Comparison of ENCODE assay signal across 30 cellular contexts in genomic region chr2:86136141-86136540, GRCh38.
"Had no signal": no experiment of that assay in that cellular context is flagged by ENCODE, and none has a peak within 500 bp of the region (broad histone marks: within the 10 kb centered on the region; RNA-seq: fewer than 3 reads in every experiment).

No MANE protein-coding gene starts in this region.

- H3K4me3 Mint-ChIP-seq: activated B cell treated with CpG ODN at 0.5 μM for 24 hours; activated CD8-positive, alpha-beta T cell treated with anti-CD3 and anti-CD28 coated beads for 36 hours; activated naive CD8-positive, alpha-beta T cell; brain; endodermal cell; T-helper 17 cell; T-helper 2 cell treated with Interferon-gamma antibody and Interleukin-4, amounts not matched to agents 5 μg/mL and 100 μg/mL, for 36 hours had no signal

- H3K4me1 Mint-ChIP-seq: activated B cell treated with CpG ODN at 0.5 μM for 24 hours, brain had no signal

- ATAC-seq: activated CD4-positive, CD25-positive, alpha-beta regulatory T cell treated with anti-CD3 and anti-CD28 coated beads, Interleukin-2, amount 50 U/mL, for 24 hours; activated CD8-positive, alpha-beta T cell treated with anti-CD3 and anti-CD28 coated beads for 36 hours; esophagus mucosa; heart left ventricle; T-helper 17 cell had no signal

- H3K27me3 Mint-ChIP-seq: activated B cell treated with CpG ODN at 0.5 μM for 24 hours; activated CD8-positive, alpha-beta T cell treated with anti-CD3 and anti-CD28 coated beads for 36 hours; activated naive CD8-positive, alpha-beta T cell; brain; T-helper 17 cell had no signal

- H3K27ac Mint-ChIP-seq: activated B cell treated with CpG ODN at 0.5 μM for 24 hours; activated CD8-positive, alpha-beta T cell treated with anti-CD3 and anti-CD28 coated beads for 36 hours; activated naive CD8-positive, alpha-beta T cell; activated T-helper 2 cell treated with anti-CD3 and anti-CD28 coated beads, Interferon-gamma antibody, Interleukin-2, Interleukin-4, amounts not matched to agents 10 μg/mL and 5 μg/mL and 100 μg/mL, durations not matched to agents 14 hours and 24 hours and 36 hours; endodermal cell; T-helper 17 cell; T-helper 2 cell treated with Interferon-gamma antibody and Interleukin-4, amounts not matched to agents 5 μg/mL and 100 μg/mL, for 36 hours had no signal

- H3K9me3 Mint-ChIP-seq: activated B cell treated with CpG ODN at 0.5 μM for 24 hours; activated CD8-positive, alpha-beta T cell treated with anti-CD3 and anti-CD28 coated beads for 36 hours; activated T-helper 2 cell treated with anti-CD3 and anti-CD28 coated beads, Interferon-gamma antibody, Interleukin-2, Interleukin-4, amounts not matched to agents 10 μg/mL and 5 μg/mL and 100 μg/mL, durations not matched to agents 14 hours and 24 hours and 36 hours; brain; endodermal cell; T-helper 2 cell treated with Interferon-gamma antibody and Interleukin-4, amounts not matched to agents 5 μg/mL and 100 μg/mL, for 36 hours had no signal

- DNase-seq: activated B cell treated with CpG ODN at 0.5 μM for 24 hours; activated CD4-positive, alpha-beta T cell treated with anti-CD3 and anti-CD28 coated beads for 48 hours; activated CD4-positive, alpha-beta T cell treated with anti-CD3 and anti-CD28 coated beads, Interleukin-2, amount 50 U/mL, for 1 hour; activated CD4-positive, alpha-beta T cell treated with anti-CD3 and anti-CD28 coated beads, Interleukin-2, amount 50 U/mL, for 48 hours; activated CD8-positive, alpha-beta memory T cell treated with anti-CD3 and anti-CD28 coated beads for 24 hours; activated CD8-positive, alpha-beta memory T cell treated with anti-CD3 and anti-CD28 coated beads, Interleukin-2, amount 50 U/mL, for 48 hours; activated CD8-positive, alpha-beta T cell treated with anti-CD3 and anti-CD28 coated beads for 36 hours; activated effector memory CD4-positive, alpha-beta T cell treated with anti-CD3 and anti-CD28 coated beads, Interleukin-2, amount 50 U/mL, for 16 hours; activated naive CD4-positive, alpha-beta T cell treated with anti-CD3 and anti-CD28 coated beads, Interleukin-2, amount 50 U/mL, for 16 hours; activated T-cell treated with anti-CD3 and anti-CD28 coated beads for 4 hours; amniotic stem cell; aorta; central memory CD4-positive, alpha-beta T cell; cerebellar nuclear complex; colonic mucosa; effector CD8-positive, alpha-beta T cell; endodermal cell; foreskin fibroblast; glutamatergic neuron; heart left ventricle; T-helper 1 cell; T-helper 17 cell; T1000; WERI-Rb-1 had no signal
